Comparison of ENCODE assay signal across 24 cellular contexts in genomic region chr10:119049361-119049760, GRCh38.
"Had no signal": no experiment of that assay in that cellular context is flagged by ENCODE, and none has a peak within 500 bp of the region (broad histone marks: within the 10 kb centered on the region; RNA-seq: fewer than 3 reads in every experiment).

No MANE protein-coding gene starts in this region.

- H3K4me3 ChIP-seq: K562, SJCRH30 had no signal

- H3K9ac ChIP-seq: KMS-11 had no signal

- H3K27ac ChIP-seq: KMS-11, RWPE1, SJCRH30 had no signal

- DNase-seq: IMR-90, MV-4-11, NCI-H1048, NCI-H1105, NCI-H1417, NCI-H1436 treated with DMSO at 0.1 percent for 48 hours, NCI-H1694, NCI-H187 treated with DMSO at 0.1 percent for 48 hours, NCI-H2029 treated with DMSO at 0.1 percent for 48 hours, NCI-H2227 treated with DMSO at 0.1 percent for 48 hours, NCI-H446, NCI-H510A, NCI-H524 treated with DMSO at 0.1 percent for 48 hours, NCI-H69, NCI-H774, PC-3, SHP77, SJCRH30 had no signal

- H3K4me1 ChIP-seq: SJCRH30 had no signal

- H3K4me2 ChIP-seq: KMS-11 had no signal

- H3K27me3 ChIP-seq: SJCRH30 had no signal

- ATAC-seq: HepG2, K562, Panc1, PC-3, SK-N-SH treated with all-trans-retinoic acid at 6 μM for 48 hours had no signal

- H3K9me3 ChIP-seq: SJCRH30 had no signal
